Comparison of ENCODE assay signal across 27 cellular contexts in genomic region chr3:88480822-88481221, GRCh38.
"Had no signal": no experiment of that assay in that cellular context is flagged by ENCODE, and none has a peak within 500 bp of the region (broad histone marks: within the 10 kb centered on the region; RNA-seq: fewer than 3 reads in every experiment).

No MANE protein-coding gene starts in this region.

- H3K4me3 Mint-ChIP-seq: activated CD4-positive, alpha-beta memory T cell treated with anti-CD3 and anti-CD28 coated beads, Interleukin-2, amount 10 ng/mL, durations not matched to agents 7 days and 5 days; activated CD4-positive, alpha-beta T cell treated with anti-CD3 and anti-CD28 coated beads, Interleukin-2, amount 10 ng/mL, durations not matched to agents 24 days and 14 days; activated naive CD4-positive, alpha-beta T cell treated with anti-CD3 and anti-CD28 coated beads, Interleukin-2, amount 10 ng/mL, durations not matched to agents 7 days and 5 days; brain; nephron; stimulated activated effector memory CD8-positive, alpha-beta T cell treated with anti-CD3 and anti-CD28 coated beads, Interleukin-12 subunit alpha, Interleukin-12 subunit beta, amount 100 ng/mL, for 72 hours; stimulated activated naive CD8-positive, alpha-beta T cell treated with anti-CD3 and anti-CD28 coated beads, Interleukin-15, amount 100 ng/mL, for 72 hours had no signal

- H3K27me3 ChIP-seq: colonic mucosa, dorsolateral prefrontal cortex, esophagus squamous epithelium, heart right ventricle, neutrophil, right lobe of liver, suprapubic skin, vagina had no signal

- H3K27me3 Mint-ChIP-seq: activated CD4-positive, alpha-beta memory T cell treated with anti-CD3 and anti-CD28 coated beads, Interleukin-2, amount 10 ng/mL, durations not matched to agents 7 days and 5 days; activated CD4-positive, alpha-beta T cell treated with anti-CD3 and anti-CD28 coated beads, Interleukin-2, amount 10 ng/mL, durations not matched to agents 24 days and 14 days; activated naive CD4-positive, alpha-beta T cell treated with anti-CD3 and anti-CD28 coated beads, Interleukin-2, amount 10 ng/mL, durations not matched to agents 7 days and 5 days; brain; stimulated activated naive CD8-positive, alpha-beta T cell treated with anti-CD3 and anti-CD28 coated beads, Interleukin-15, amount 100 ng/mL, for 72 hours had no signal

- H3K9me3 ChIP-seq: colonic mucosa, esophagus squamous epithelium, heart right ventricle, neutrophil, right lobe of liver, suprapubic skin, vagina had no signal

- H3K4me1 Mint-ChIP-seq: activated CD4-positive, alpha-beta memory T cell treated with anti-CD3 and anti-CD28 coated beads, Interleukin-2, amount 10 ng/mL, durations not matched to agents 7 days and 5 days; activated CD4-positive, alpha-beta T cell treated with anti-CD3 and anti-CD28 coated beads, Interleukin-2, amount 10 ng/mL, durations not matched to agents 24 days and 14 days; activated naive CD4-positive, alpha-beta T cell treated with anti-CD3 and anti-CD28 coated beads, Interleukin-2, amount 10 ng/mL, durations not matched to agents 7 days and 5 days; brain; nephron; stimulated activated effector memory CD8-positive, alpha-beta T cell treated with anti-CD3 and anti-CD28 coated beads, Interleukin-12 subunit alpha, Interleukin-12 subunit beta, amount 100 ng/mL, for 72 hours; stimulated activated naive CD8-positive, alpha-beta T cell treated with anti-CD3 and anti-CD28 coated beads, Interleukin-15, amount 100 ng/mL, for 72 hours had no signal

- H3K4me1 ChIP-seq: colonic mucosa, esophagus squamous epithelium, heart right ventricle, parathyroid adenoma, right lobe of liver, suprapubic skin, vagina had no signal

- ATAC-seq: activated CD4-positive, CD25-positive, alpha-beta regulatory T cell treated with anti-CD3 and anti-CD28 coated beads, Interleukin-2, amount 50 U/mL, for 24 hours; heart right ventricle; left cardiac atrium; right lobe of liver; stimulated activated effector memory CD8-positive, alpha-beta T cell treated with anti-CD3 and anti-CD28 coated beads, Interleukin-12 subunit alpha, Interleukin-12 subunit beta, amount 100 ng/mL, for 72 hours; stimulated activated naive CD8-positive, alpha-beta T cell treated with anti-CD3 and anti-CD28 coated beads, Interleukin-15, amount 100 ng/mL, for 72 hours had no signal

- DNase-seq: activated CD4-positive, alpha-beta memory T cell treated with anti-CD3 and anti-CD28 coated beads, Interleukin-2, amount 10 ng/mL, durations not matched to agents 7 days and 5 days; activated CD4-positive, alpha-beta T cell treated with anti-CD3 and anti-CD28 coated beads, Interleukin-2, amount 10 ng/mL, durations not matched to agents 24 days and 14 days; activated effector memory CD4-positive, alpha-beta T cell treated with anti-CD3 and anti-CD28 coated beads, Interleukin-2, amount 50 U/mL, for 16 hours; activated naive CD4-positive, alpha-beta T cell treated with anti-CD3 and anti-CD28 coated beads, Interleukin-2, amount 10 ng/mL, durations not matched to agents 7 days and 5 days; central memory CD4-positive, alpha-beta T cell; colonic mucosa; dorsolateral prefrontal cortex; esophagus squamous epithelium; heart right ventricle; islet precursor cell; left cardiac atrium; midbrain; right lobe of liver; stimulated activated CD4-positive, alpha-beta T cell treated with anti-CD3 and anti-CD28 coated beads, Interleukin-2, amount 100 ng/mL, for 24 hours; stimulated activated naive CD8-positive, alpha-beta T cell treated with anti-CD3 and anti-CD28 coated beads, Interleukin-15, amount 100 ng/mL, for 72 hours; T-helper 2 cell; trophoblast cell had no signal

- H3K79me2 ChIP-seq: parathyroid adenoma had no signal

- H3K36me3 Mint-ChIP-seq: activated naive CD4-positive, alpha-beta T cell treated with anti-CD3 and anti-CD28 coated beads, Interleukin-2, amount 10 ng/mL, durations not matched to agents 7 days and 5 days; brain; stimulated activated effector memory CD8-positive, alpha-beta T cell treated with anti-CD3 and anti-CD28 coated beads, Interleukin-12 subunit alpha, Interleukin-12 subunit beta, amount 100 ng/mL, for 72 hours had no signal

- H3K9ac ChIP-seq: parathyroid adenoma had no signal

- H2AFZ ChIP-seq: parathyroid adenoma had no signal

- H3K27ac ChIP-seq: colonic mucosa, dorsolateral prefrontal cortex, esophagus squamous epithelium, heart right ventricle, neutrophil, parathyroid adenoma, right lobe of liver, skin epidermis, suprapubic skin, vagina, VCaP had no signal

- H3K36me3 ChIP-seq: colonic mucosa, esophagus squamous epithelium, heart right ventricle, neutrophil, right lobe of liver, suprapubic skin, vagina had no signal

- H3K27ac Mint-ChIP-seq: activated CD4-positive, alpha-beta memory T cell treated with anti-CD3 and anti-CD28 coated beads, Interleukin-2, amount 10 ng/mL, durations not matched to agents 7 days and 5 days; activated CD4-positive, alpha-beta T cell treated with anti-CD3 and anti-CD28 coated beads, Interleukin-2, amount 10 ng/mL, durations not matched to agents 24 days and 14 days; activated naive CD4-positive, alpha-beta T cell treated with anti-CD3 and anti-CD28 coated beads, Interleukin-2, amount 10 ng/mL, durations not matched to agents 7 days and 5 days; brain; nephron; stimulated activated effector memory CD8-positive, alpha-beta T cell treated with anti-CD3 and anti-CD28 coated beads, Interleukin-12 subunit alpha, Interleukin-12 subunit beta, amount 100 ng/mL, for 72 hours; stimulated activated naive CD8-positive, alpha-beta T cell treated with anti-CD3 and anti-CD28 coated beads, Interleukin-15, amount 100 ng/mL, for 72 hours had no signal

- H3K9me3 Mint-ChIP-seq: activated CD4-positive, alpha-beta T cell treated with anti-CD3 and anti-CD28 coated beads, Interleukin-2, amount 10 ng/mL, durations not matched to agents 24 days and 14 days; activated naive CD4-positive, alpha-beta T cell treated with anti-CD3 and anti-CD28 coated beads, Interleukin-2, amount 10 ng/mL, durations not matched to agents 7 days and 5 days; nephron had no signal

- H3K4me3 ChIP-seq: colonic mucosa, dorsolateral prefrontal cortex, esophagus squamous epithelium, heart right ventricle, right lobe of liver, skin epidermis, suprapubic skin, vagina had no signal
